ENCODE assay signal across 15 cellular contexts in genomic region chr2:109275120-109276040, GRCh38.
DNase-seq lines count a peak whose midpoint lies in the region; ATAC-seq and TF ChIP-seq lines count a peak whose summit lies in the region.
"Had no signal": no experiment of that assay in that cellular context is flagged by ENCODE, and none has a peak within 500 bp of the region (broad histone marks: within the 10 kb centered on the region; RNA-seq: fewer than 3 reads in every experiment).

No MANE protein-coding gene starts in this region.

- TF ChIP-seq CTCF in lower lobe of right lung (IDR thresholded peaks at IDR 0.05) (no peak), H9 (conservative IDR thresholded peaks at IDR 0.05) (no peak)

- H3K27me3 ChIP-seq in lower lobe of right lung (ENCODE audit: low read depth), result no peaks in the 10 kb centered on the region
- H3K27me3 ChIP-seq in H9 (ENCODE audit: insufficient read depth, low read length), result no peaks in the 10 kb centered on the region
- H3K27me3 ChIP-seq: cardiac muscle cell, suprapubic skin had no signal

- H3K27ac Mint-ChIP-seq in T-helper 2 cell treated with Interferon-gamma antibody and Interleukin-4, amounts not matched to agents 5 μg/mL and 100 μg/mL, for 36 hours, result no peak overlapping the region
- H3K27ac Mint-ChIP-seq in H9, result no peak overlapping the region
- H3K27ac Mint-ChIP-seq: CD8-positive, alpha-beta memory T cell; T-helper 1 cell treated with Interleukin-12 subunit alpha and Interleukin-12 subunit beta and Interleukin-4 antibody, amounts not matched to agents 30 μg/mL and 1 μg/mL, for 36 hours had no signal

- H3K18ac ChIP-seq in H9 (ENCODE audit: insufficient read length, low read depth, low read length), result no peak overlapping the region

- ATAC-seq in lower lobe of right lung (peak in 1 of 2 donors; percentile 34), HG02759 (IDR thresholded peaks at IDR 0.05; ENCODE audit: unreplicated experiment) (no peak)

- H3K23ac ChIP-seq in H9 (ENCODE audit: insufficient read length, low read depth, low read length), result no peak overlapping the region

- H3K27ac ChIP-seq in lower lobe of right lung (peak overlapping the region; percentile 58), H9 (ENCODE audit: insufficient read length, low read depth, low read length) (no peak overlapping the region)
- H3K27ac ChIP-seq: cardiac muscle cell, suprapubic skin had no signal

- H2BK20ac ChIP-seq in H9 (ENCODE audit: low read depth, low read length, poor library complexity, severe bottlenecking), result no peak overlapping the region

- H3K56ac ChIP-seq in H9 (ENCODE audit: insufficient read length, low read depth, low read length), result no peak overlapping the region

- H2AK5ac ChIP-seq in H9 (ENCODE audit: insufficient read length, low read length), result no peak overlapping the region

- no peaks in the 10 kb centered on the region for H3K36me3 Mint-ChIP-seq in T-helper 2 cell treated with Interferon-gamma antibody and Interleukin-4, amounts not matched to agents 5 μg/mL and 100 μg/mL, for 36 hours (ENCODE audit: low read depth)
- no peaks in the 10 kb centered on the region for H3K36me3 Mint-ChIP-seq in H9 (ENCODE audit: insufficient read depth in 1 of 3, low read depth in 3 of 3)
- H3K36me3 Mint-ChIP-seq: CD8-positive, alpha-beta memory T cell had no signal

- no peaks in the 10 kb centered on the region for H3K4me1 Mint-ChIP-seq in T-helper 2 cell treated with Interferon-gamma antibody and Interleukin-4, amounts not matched to agents 5 μg/mL and 100 μg/mL, for 36 hours (ENCODE audit: low read depth)
- H3K4me1 Mint-ChIP-seq in H9, result peaks cover 14 to 19% of the 10 kb centered on the region in 2 experiments

- H3K79me2 ChIP-seq in H9 (ENCODE audit: insufficient read depth, low read length), result no peaks in the 10 kb centered on the region

- peaks cover 39% of the 10 kb centered on the region for H3K4me1 ChIP-seq in lower lobe of right lung
- no peaks in the 10 kb centered on the region for H3K4me1 ChIP-seq in H9 (ENCODE audit: insufficient read depth, low read length)

- no CpG with 5 or more reads among the region's 26 CpGs for WGBS in H9 (ENCODE audit: extremely low coverage, insufficient read length, low lambda C conversion rate)

- H2BK5ac ChIP-seq in H9 (ENCODE audit: insufficient read length, low read length), result no peak overlapping the region

- no peak overlapping the region for H2BK120ac ChIP-seq in H9 (ENCODE audit: low read depth, low read length, poor library complexity, severe bottlenecking)

- H2BK12ac ChIP-seq in H9 (ENCODE audit: insufficient read length, low read depth, low read length), result no peak overlapping the region

- intact Hi-C loops in lower lobe of right lung (cut with DNase I), result no loop called here

- no peak overlapping the region for H2BK15ac ChIP-seq in H9 (ENCODE audit: low read depth, low read length)

- no peak overlapping the region for H3K4me3 ChIP-seq in lower lobe of right lung
- H3K4me3 ChIP-seq: cardiac muscle cell, suprapubic skin had no signal

- no peaks in the 10 kb centered on the region for H3K79me1 ChIP-seq in H9 (ENCODE audit: insufficient read depth, low read depth, low read length, poor library complexity, severe bottlenecking)

- H3K9me3 ChIP-seq in lower lobe of right lung, result no peaks in the 10 kb centered on the region
- H3K9me3 ChIP-seq in H9 (ENCODE audit: control insufficient read depth, low read depth, low read length), result no peaks in the 10 kb centered on the region
- H3K9me3 ChIP-seq: suprapubic skin had no signal

- peak; percentile 99 for DNase-seq in DMS53 treated with DMSO at 0.1 percent for 48 hours (lab: John Stamatoyannopoulos, UW; ENCODE audit: unreplicated experiment)
- peak; percentile 63 to 95 (median 87) for DNase-seq in NCI-H1417 (lab: John Stamatoyannopoulos, UW)
- DNase-seq in SIG-M5 (lab: John Stamatoyannopoulos, UW), result peak; percentile 5
- DNase-seq in lower lobe of right lung, result no peak
- no peak for DNase-seq in T-helper 2 cell treated with Interferon-gamma antibody and Interleukin-4, amounts not matched to agents 5 μg/mL and 100 μg/mL, for 36 hours (ENCODE audit: low spot score)
- no peak for DNase-seq in SW480 (ENCODE audit: low spot score)
- no peak for DNase-seq in H9
- DNase-seq: CD8-positive, alpha-beta memory T cell; islet precursor cell; NCI-H774; occipital lobe had no signal

- H3K4me2 ChIP-seq in H9 (ENCODE audit: insufficient read depth, insufficient read length, low read length), result no peak overlapping the region

- H3K14ac ChIP-seq in H9 (ENCODE audit: insufficient read depth, low read length), result no peak overlapping the region

- no peak overlapping the region for H4K8ac ChIP-seq in H9 (replicated peaks; ENCODE audit: insufficient read length, low read depth, low read length)

- H3K27me3 Mint-ChIP-seq in T-helper 2 cell treated with Interferon-gamma antibody and Interleukin-4, amounts not matched to agents 5 μg/mL and 100 μg/mL, for 36 hours (ENCODE audit: low read depth), result peaks cover 8% of the 10 kb centered on the region
- H3K27me3 Mint-ChIP-seq in H9 (ENCODE audit: low read depth), result no peaks in the 10 kb centered on the region; the same call in 1 of the 2 replicates

- H2AFZ ChIP-seq in H9 (ENCODE audit: low read length), result no peak overlapping the region

- no peak overlapping the region for H4K5ac ChIP-seq in H9 (ENCODE audit: insufficient read length, low read depth, low read length)

- H3K23me2 ChIP-seq in H9 (ENCODE audit: insufficient read length, low read depth, low read length, poor library complexity, severe bottlenecking), result no peaks in the 10 kb centered on the region

- no peaks in the 10 kb centered on the region for H3K36me3 ChIP-seq in lower lobe of right lung
- H3K36me3 ChIP-seq: cardiac muscle cell, suprapubic skin had no signal

- H3T11ph ChIP-seq in H9 (ENCODE audit: low read length), result no peak overlapping the region

- no peak overlapping the region for H3K4me3 Mint-ChIP-seq in T-helper 2 cell treated with Interferon-gamma antibody and Interleukin-4, amounts not matched to agents 5 μg/mL and 100 μg/mL, for 36 hours
- no peak overlapping the region for H3K4me3 Mint-ChIP-seq in H9
- H3K4me3 Mint-ChIP-seq: CD8-positive, alpha-beta memory T cell; T-helper 1 cell treated with Interleukin-12 subunit alpha and Interleukin-12 subunit beta and Interleukin-4 antibody, amounts not matched to agents 30 μg/mL and 1 μg/mL, for 36 hours had no signal

- no peak overlapping the region for H3K4ac ChIP-seq in H9 (ENCODE audit: low read depth, low read length)

- no peak overlapping the region for H4K91ac ChIP-seq in H9 (ENCODE audit: insufficient read length, low read depth, low read length)

- H4K20me1 ChIP-seq in H9 (ENCODE audit: control insufficient read depth, insufficient read depth, insufficient read length), result no peaks in the 10 kb centered on the region

- no peak overlapping the region for H3K9ac ChIP-seq in H9 (ENCODE audit: extremely low read depth, insufficient read length, low read length)

- H3K9me3 Mint-ChIP-seq in T-helper 2 cell treated with Interferon-gamma antibody and Interleukin-4, amounts not matched to agents 5 μg/mL and 100 μg/mL, for 36 hours, result no peaks in the 10 kb centered on the region
- H3K9me3 Mint-ChIP-seq in H9, result no peaks in the 10 kb centered on the region
- H3K9me3 Mint-ChIP-seq: CD8-positive, alpha-beta memory T cell; T-helper 1 cell treated with Interleukin-12 subunit alpha and Interleukin-12 subunit beta and Interleukin-4 antibody, amounts not matched to agents 30 μg/mL and 1 μg/mL, for 36 hours had no signal

Comparison
In these comparisons a context has a peak if more than half of its experiments do, and no peak if none do; other contexts are left out.
1. DNase-seq: peak in DMS53 treated with DMSO at 0.1 percent for 48 hours (single experiment), NCI-H1417 (3 of 3) and SIG-M5 (single experiment); none in lower lobe of right lung (single experiment), T-helper 2 cell treated with Interferon-gamma antibody and Interleukin-4, amounts not matched to agents 5 μg/mL and 100 μg/mL, for 36 hours (single experiment), SW480 (single experiment) and H9 (single experiment).